18 cellular contexts compared by ENCODE assay signal in genomic region chr1:203379831-203380230, GRCh38. TPM values are rescaled to one million over a fixed set of nuclear protein-coding genes. Genes with fewer than 3 reads are reported as not detected.
A peak's percentile ranks its signal among the peaks of the same experiment; 100 is the strongest.
DNase-seq lines count a peak whose midpoint lies in the region; ATAC-seq and TF ChIP-seq lines count a peak whose summit lies in the region.
"Had no signal": no experiment of that assay in that cellular context is flagged by ENCODE, and none has a peak within 500 bp of the region (broad histone marks: within the 10 kb centered on the region; RNA-seq: fewer than 3 reads in every experiment).

No MANE protein-coding gene starts in this region.

- ATAC-seq in left colon (peak; percentile 13), HG03460 (IDR thresholded peaks at IDR 0.05; ENCODE audit: unreplicated experiment) (no peak), GM21381 (IDR thresholded peaks at IDR 0.05; ENCODE audit: unreplicated experiment) (no peak)
- no peak for ATAC-seq in stimulated activated memory B cell treated with anti-CD40 and anti-IgM and Interleukin-4, amounts not matched to agents 10 μg/mL and 1 μg/mL and 100 μg/mL, for 72 hours
- ATAC-seq: GM23338 had no signal

- peak overlapping the region in 6 of 11 experiments; percentile 64 to 94 (median 80); a peak in 12 of 22 replicates for H3K4me2 ChIP-seq in BLaER1 treated with 17β-estradiol and CSF1 and Interleukin-3, amounts not matched to agents 10 nM and 100 nM
- H3K4me2 ChIP-seq: GM23338 had no signal

- TF ChIP-seq CTCF in chondrocyte (IDR thresholded peaks at IDR 0.05) (no peak), GM20000 (IDR thresholded peaks at IDR 0.05; ENCODE audit: extremely low read depth, missing control alignments) (no peak)

- peaks cover 3% of the 10 kb centered on the region for H3K9me3 Mint-ChIP-seq in chondrocyte (ENCODE audit: low read depth)
- H3K9me3 Mint-ChIP-seq in stimulated activated memory B cell treated with anti-CD40 and anti-IgM and Interleukin-4, amounts not matched to agents 10 μg/mL and 1 μg/mL and 100 μg/mL, for 72 hours, result peaks cover 3% of the 10 kb centered on the region
- H3K9me3 Mint-ChIP-seq: activated naive CD4-positive, alpha-beta T cell treated with anti-CD3 and anti-CD28 coated beads for 36 hours; GM23338; T-helper 2 cell treated with Interferon-gamma antibody and Interleukin-4, amounts not matched to agents 5 μg/mL and 100 μg/mL, for 36 hours had no signal

- no peaks in the 10 kb centered on the region for H3K27me3 Mint-ChIP-seq in chondrocyte (ENCODE audit: low read depth)
- H3K27me3 Mint-ChIP-seq in stimulated activated memory B cell treated with anti-CD40 and anti-IgM and Interleukin-4, amounts not matched to agents 10 μg/mL and 1 μg/mL and 100 μg/mL, for 72 hours, result no peaks in the 10 kb centered on the region

- no peaks in the 10 kb centered on the region for H3K36me3 Mint-ChIP-seq in chondrocyte (ENCODE audit: low read depth)
- no peaks in the 10 kb centered on the region for H3K36me3 Mint-ChIP-seq in stimulated activated memory B cell treated with anti-CD40 and anti-IgM and Interleukin-4, amounts not matched to agents 10 μg/mL and 1 μg/mL and 100 μg/mL, for 72 hours

- H3K27ac ChIP-seq in BLaER1 treated with 17β-estradiol and CSF1 and Interleukin-3, amounts not matched to agents 10 nM and 100 nM, result peak overlapping the region in 6 of 11 experiments; percentile 73 to 87 (median 78); a peak in 10 of 22 replicates
- H3K27ac ChIP-seq: brain microvascular endothelial cell, parathyroid adenoma had no signal

- peaks cover 49% of the 10 kb centered on the region for H3K4me1 Mint-ChIP-seq in chondrocyte (ENCODE audit: low read depth)
- H3K4me1 Mint-ChIP-seq in stimulated activated memory B cell treated with anti-CD40 and anti-IgM and Interleukin-4, amounts not matched to agents 10 μg/mL and 1 μg/mL and 100 μg/mL, for 72 hours, result peaks cover 40% of the 10 kb centered on the region
- H3K4me1 Mint-ChIP-seq: GM23338 had no signal

- intact Hi-C loops in left colon (cut with DNase I, micrococcal nuclease), result no loop called here

- H3K4me3 Mint-ChIP-seq in chondrocyte (ENCODE audit: unreplicated experiment), result no peak overlapping the region
- no peak overlapping the region for H3K4me3 Mint-ChIP-seq in stimulated activated memory B cell treated with anti-CD40 and anti-IgM and Interleukin-4, amounts not matched to agents 10 μg/mL and 1 μg/mL and 100 μg/mL, for 72 hours
- H3K4me3 Mint-ChIP-seq: activated naive CD4-positive, alpha-beta T cell treated with anti-CD3 and anti-CD28 coated beads for 36 hours; GM23338; T-helper 2 cell treated with Interferon-gamma antibody and Interleukin-4, amounts not matched to agents 5 μg/mL and 100 μg/mL, for 36 hours had no signal

- H3K27ac Mint-ChIP-seq in chondrocyte (ENCODE audit: unreplicated experiment), result peak overlapping the region; percentile 85
- peak overlapping the region; percentile 71 for H3K27ac Mint-ChIP-seq in stimulated activated memory B cell treated with anti-CD40 and anti-IgM and Interleukin-4, amounts not matched to agents 10 μg/mL and 1 μg/mL and 100 μg/mL, for 72 hours
- H3K27ac Mint-ChIP-seq: activated naive CD4-positive, alpha-beta T cell treated with anti-CD3 and anti-CD28 coated beads for 36 hours; GM23338; T-helper 2 cell treated with Interferon-gamma antibody and Interleukin-4, amounts not matched to agents 5 μg/mL and 100 μg/mL, for 36 hours had no signal

- H3K4me1 ChIP-seq in BLaER1 treated with 17β-estradiol and CSF1 and Interleukin-3, amounts not matched to agents 10 nM and 100 nM, result peaks cover 14 to 55% (median 28%) of the 10 kb centered on the region in 10 experiments
- H3K4me1 ChIP-seq: parathyroid adenoma had no signal

- H3K36me3 ChIP-seq in BLaER1 treated with 17β-estradiol and CSF1 and Interleukin-3, amounts not matched to agents 10 nM and 100 nM, result no peaks in the 10 kb centered on the region
- H3K36me3 ChIP-seq: brain microvascular endothelial cell, esophagus squamous epithelium had no signal

- H3K4me3 ChIP-seq in BLaER1 treated with 17β-estradiol and CSF1 and Interleukin-3, amounts not matched to agents 10 nM and 100 nM, result no peak overlapping the region
- H3K4me3 ChIP-seq: esophagus squamous epithelium, GM23338 had no signal

- no peaks in the 10 kb centered on the region for H3K27me3 ChIP-seq in BLaER1 treated with 17β-estradiol and CSF1 and Interleukin-3, amounts not matched to agents 10 nM and 100 nM

- DNase-seq in chondrocyte (ENCODE audit: low spot score), result no peak
- DNase-seq in left colon, result no peak
- no peak for DNase-seq in NCI-H774 (lab: John Stamatoyannopoulos, UW)
- no peak for DNase-seq in GM20000 (ENCODE audit: low spot score)
- DNase-seq: activated naive CD4-positive, alpha-beta T cell treated with anti-CD3 and anti-CD28 coated beads for 36 hours; brain microvascular endothelial cell; Caco-2; esophagus squamous epithelium; NCI-H1417 treated with DMSO at 0.1 percent for 48 hours; NCI-H446 treated with DMSO at 0.1 percent for 48 hours had no signal

- no peak overlapping the region for H3K9ac ChIP-seq in BLaER1 treated with 17β-estradiol and CSF1 and Interleukin-3, amounts not matched to agents 10 nM and 100 nM
- H3K9ac ChIP-seq: parathyroid adenoma had no signal

- no peaks in the 10 kb centered on the region for H4K20me1 ChIP-seq in BLaER1 treated with 17β-estradiol and CSF1 and Interleukin-3, amounts not matched to agents 10 nM and 100 nM

- H3K9me3 ChIP-seq in BLaER1 treated with 17β-estradiol and CSF1 and Interleukin-3, amounts not matched to agents 10 nM and 100 nM (replicated peaks in 1 of 11), result peaks cover 0 to 19% (median 6%) of the 10 kb centered on the region in 11 experiments; a peak in 7 of 22 replicates
- H3K9me3 ChIP-seq: Caco-2, esophagus squamous epithelium had no signal

RNA-seq across cellular contexts. Expression of gene FMOD, which starts 28.9 kb away (rescaled TPM):
- total RNA-seq in chondrocyte (0.47 to 0.92 TPM (median 0.85 TPM) in 3 replicates), left colon (10 to 100 TPM; 25.2 to 29.6 TPM)
- total RNA-seq: G401 had no signal

Comparison
In these comparisons a context has a peak if more than half of its experiments do, and no peak if none do; other contexts are left out.
1. RNA of gene FMOD, which starts 28.9 kb away (total RNA-seq): 25.2 to 29.6 TPM in left colon; 0.47 to 0.92 TPM in chondrocyte; every median in the first group is over 10 times any median in the second.